16 cellular contexts compared by ENCODE assay signal in genomic region chr6:35733633-35734032, GRCh38. TPM values are rescaled to one million over a fixed set of nuclear protein-coding genes. Genes with fewer than 3 reads are reported as not detected.
A peak's percentile ranks its signal among the peaks of the same experiment; 100 is the strongest.
DNase-seq lines count a peak whose midpoint lies in the region; TF ChIP-seq lines count a peak whose summit lies in the region.
"Had no signal": no experiment of that assay in that cellular context is flagged by ENCODE, and none has a peak within 500 bp of the region (broad histone marks: within the 10 kb centered on the region; RNA-seq: fewer than 3 reads in every experiment).

No MANE protein-coding gene starts in this region.

- no peak for TF ChIP-seq EP300 in suprapubic skin (IDR thresholded peaks at IDR 0.05)

- DNase-seq in NCI-H510A treated with DMSO at 0.1 percent for 48 hours (lab: John Stamatoyannopoulos, UW) (peak; percentile 17), NCI-H510A (lab: John Stamatoyannopoulos, UW) (no peak), RWPE1 (ENCODE audit: low spot score) (no peak), suprapubic skin (ENCODE audit: low spot score in 2 of 2) (no peak), NCI-H524 (lab: John Stamatoyannopoulos, UW) (no peak), occipital lobe (lab: John Stamatoyannopoulos, UW) (no peak), dermis blood vessel endothelial cell (no peak)
- DNase-seq: H9, MV-4-11, retina, SJCRH30 had no signal

- TF ChIP-seq RAD21 in liver (IDR thresholded peaks at IDR 0.05): peak in 1 of 2 donors; percentile 51

- H3K9ac ChIP-seq in liver (ENCODE audit: low read depth in 1 of 2, low read length in 2 of 2): peak overlapping the region; percentile 6 to 26

- CTCF ChIA-PET in RWPE1 (lab: Yijun Ruan, JAX): interaction anchor here (0.6 to 1.1 kb wide), 2 partner anchors 20 to 51 kb away, joined by 3 to 5 read pairs; no protein-coding TSS in a partner anchor

- H3K4me3 ChIP-seq in liver (ENCODE audit: low read depth in 1 of 3, low read length in 3 of 3): no peak overlapping the region
- no peak overlapping the region for H3K4me3 ChIP-seq in suprapubic skin
- H3K4me3 ChIP-seq: SJCRH30 had no signal

- no peak for TF ChIP-seq POLR2A in suprapubic skin (IDR thresholded peaks at IDR 0.05)

- no peak for TF ChIP-seq CTCF in RWPE1 (conservative IDR thresholded peaks at IDR 0.05; ENCODE audit: low read depth)
- TF ChIP-seq CTCF in liver (IDR thresholded peaks at IDR 0.05; ENCODE audit: low read depth, low read length, missing input control): no peak
- no peak for TF ChIP-seq CTCF in suprapubic skin (IDR thresholded peaks at IDR 0.05)

- H3K9me3 ChIP-seq in liver (ENCODE audit: control insufficient read depth in 4 of 4, low read length in 3 of 4): no peaks in the 10 kb centered on the region
- no peaks in the 10 kb centered on the region for H3K9me3 ChIP-seq in suprapubic skin
- H3K9me3 ChIP-seq: SJCRH30 had no signal

- H3K4me1 ChIP-seq in liver (ENCODE audit: control insufficient read depth in 4 of 4, insufficient read depth in 4 of 4, low read length in 3 of 4) (peaks cover 19 to 49% (median 39%) of the 10 kb centered on the region in 4 donors), suprapubic skin (peaks cover 84% of the 10 kb centered on the region)

- POLR2A ChIA-PET in RWPE1 (lab: Yijun Ruan, JAX; ENCODE audit: low non-redundant PET): interaction anchor here (0.6 kb wide), 1 partner anchor 142 kb away, joined by 3 read pairs; no protein-coding TSS in a partner anchor

- H3K27me3 ChIP-seq in liver (ENCODE audit: control insufficient read depth in 4 of 4, insufficient read depth in 4 of 4, low read length in 3 of 4) (no peaks in the 10 kb centered on the region), suprapubic skin (no peaks in the 10 kb centered on the region)
- H3K27me3 ChIP-seq: SJCRH30 had no signal

- no peaks in the 10 kb centered on the region for H3K36me3 ChIP-seq in liver (ENCODE audit: control insufficient read depth in 4 of 4, insufficient read depth in 3 of 4, low read depth in 1 of 4, low read length in 3 of 4)
- no peaks in the 10 kb centered on the region for H3K36me3 ChIP-seq in suprapubic skin
- H3K36me3 ChIP-seq: SJCRH30 had no signal

- peak overlapping the region; percentile 100 for H3K27ac ChIP-seq in RWPE1
- peak overlapping the region; percentile 97 to 98 for H3K27ac ChIP-seq in liver (ENCODE audit: low read depth in 1 of 2, low read length in 2 of 2)
- H3K27ac ChIP-seq in suprapubic skin: peak overlapping the region; percentile 100
- H3K27ac ChIP-seq: SJCRH30 had no signal

- 63% methylated on average over 8 of the region's 8 CpGs for WGBS in liver
- 80% methylated on average over 8 of the region's 8 CpGs for WGBS in suprapubic skin

TF ChIP-seq in liver, 16 proteins besides CTCF, POLR2A, EP300 and RAD21:
- TF ChIP-seq NR2F2 (IDR thresholded peaks at IDR 0.05): no peak
- TF ChIP-seq ATF3 (IDR thresholded peaks at IDR 0.05): no peak
- peak; percentile 25 to 37 for TF ChIP-seq RXRA (IDR thresholded peaks at IDR 0.05)
- peak; percentile 37 for TF ChIP-seq SP1 (IDR thresholded peaks at IDR 0.05)
- TF ChIP-seq ZBTB33 (IDR thresholded peaks at IDR 0.05): no peak
- no peak for TF ChIP-seq TAF1 (conservative IDR thresholded peaks at IDR 0.05)
- no peak for TF ChIP-seq YY1 (IDR thresholded peaks at IDR 0.05)
- TF ChIP-seq FOXA2 (IDR thresholded peaks at IDR 0.05): no peak
- peak; percentile 14 for TF ChIP-seq MAX (IDR thresholded peaks at IDR 0.05)
- no peak for TF ChIP-seq EGR1 (IDR thresholded peaks at IDR 0.05; ENCODE audit: low read depth in 2 of 2)
- TF ChIP-seq GABPA (IDR thresholded peaks at IDR 0.05 in 1 of 2, conservative IDR thresholded peaks at IDR 0.05 in 1 of 2): no peak
- TF ChIP-seq JUND (IDR thresholded peaks at IDR 0.05): no peak
- no peak for TF ChIP-seq REST (IDR thresholded peaks at IDR 0.05)
- TF ChIP-seq HNF4G (IDR thresholded peaks at IDR 0.05): no peak
- peak in 1 of 2 donors; percentile 33 for TF ChIP-seq HNF4A (conservative IDR thresholded peaks at IDR 0.05)
- no peak for TF ChIP-seq FOXA1 (IDR thresholded peaks at IDR 0.05)

RNA-seq across cellular contexts. Expression of gene ARMC12, which starts 3.2 kb away (rescaled TPM):
- total RNA-seq in liver (under 1 TPM in 1 of 2 donors, not detected in 1; 0.42 TPM), suprapubic skin (1 to 10 TPM in 1 of 4 donors, under 1 TPM in 2, not detected in 1; 0.53 to 1.2 (median 0.55) TPM), occipital lobe (0.47 TPM), dermis blood vessel endothelial cell (0.34 and 0.37 TPM in 2 replicates)
- polyA plus RNA-seq in liver: under 1 TPM; 0.43 to 0.64 TPM
- total RNA-seq: SJCRH30 had no signal

RNA-seq across cellular contexts. Expression of gene CLPSL2, which starts 42.8 kb away (rescaled TPM):
- total RNA-seq in liver (not detected), suprapubic skin (not detected), occipital lobe (not detected), dermis blood vessel endothelial cell (not detected in 2 replicates)
- not detected for polyA plus RNA-seq in liver
- total RNA-seq: A673, astrocyte, mesenteric fat pad, NCI-H460, SJCRH30 had no signal

RNA-seq across cellular contexts. Expression of gene FKBP5, which starts 44.9 kb away (rescaled TPM):
- 100 to 1,000 TPM in 1 of 2 donors, 10 to 100 TPM in 1; 10.3 to 132 TPM for total RNA-seq in liver
- polyA plus RNA-seq in liver: 10 to 100 TPM; 61.7 to 65.8 TPM
- total RNA-seq in suprapubic skin: 100 to 1,000 TPM; 198 to 321 (median 244) TPM
- total RNA-seq in occipital lobe: 3.1 TPM
- total RNA-seq in dermis blood vessel endothelial cell: 40.0 and 73.4 TPM in 2 replicates
- total RNA-seq: SJCRH30 had no signal

RNA-seq across cellular contexts. Expression of gene CLPSL1, which starts 47.2 kb away (rescaled TPM):
- not detected for total RNA-seq in liver
- not detected for polyA plus RNA-seq in liver
- total RNA-seq in suprapubic skin: not detected
- not detected for total RNA-seq in occipital lobe
- total RNA-seq in dermis blood vessel endothelial cell: not detected in 2 replicates
- total RNA-seq: A673, astrocyte, H9, mesenteric fat pad, NCI-H460, SJCRH30 had no signal
